In genomic region chr5:55231029-55231475, GRCh38 we compare ENCODE assay signal across 1 cellular context.
TF ChIP-seq lines count a peak whose summit lies in the region.

No MANE protein-coding gene starts in this region.

TF ChIP-seq in WTC11, 78 proteins besides CTCF, POLR2A, EP300 and RAD21 (continued from another document):
- TF ChIP-seq AFF4 (CRISPR knock-in tag; IDR thresholded peaks at IDR 0.05; ENCODE audit: borderline replicate concordance) (no peak), ZNF396 (CRISPR knock-in tag; IDR thresholded peaks at IDR 0.05; ENCODE audit: borderline replicate concordance) (no peak), ZNF423 (CRISPR knock-in tag; IDR thresholded peaks at IDR 0.05) (no peak), HMGA2 (CRISPR knock-in tag; IDR thresholded peaks at IDR 0.05) (no peak)
